Comparison of ENCODE assay signal across 8 cellular contexts in the genomic region with DNA sequence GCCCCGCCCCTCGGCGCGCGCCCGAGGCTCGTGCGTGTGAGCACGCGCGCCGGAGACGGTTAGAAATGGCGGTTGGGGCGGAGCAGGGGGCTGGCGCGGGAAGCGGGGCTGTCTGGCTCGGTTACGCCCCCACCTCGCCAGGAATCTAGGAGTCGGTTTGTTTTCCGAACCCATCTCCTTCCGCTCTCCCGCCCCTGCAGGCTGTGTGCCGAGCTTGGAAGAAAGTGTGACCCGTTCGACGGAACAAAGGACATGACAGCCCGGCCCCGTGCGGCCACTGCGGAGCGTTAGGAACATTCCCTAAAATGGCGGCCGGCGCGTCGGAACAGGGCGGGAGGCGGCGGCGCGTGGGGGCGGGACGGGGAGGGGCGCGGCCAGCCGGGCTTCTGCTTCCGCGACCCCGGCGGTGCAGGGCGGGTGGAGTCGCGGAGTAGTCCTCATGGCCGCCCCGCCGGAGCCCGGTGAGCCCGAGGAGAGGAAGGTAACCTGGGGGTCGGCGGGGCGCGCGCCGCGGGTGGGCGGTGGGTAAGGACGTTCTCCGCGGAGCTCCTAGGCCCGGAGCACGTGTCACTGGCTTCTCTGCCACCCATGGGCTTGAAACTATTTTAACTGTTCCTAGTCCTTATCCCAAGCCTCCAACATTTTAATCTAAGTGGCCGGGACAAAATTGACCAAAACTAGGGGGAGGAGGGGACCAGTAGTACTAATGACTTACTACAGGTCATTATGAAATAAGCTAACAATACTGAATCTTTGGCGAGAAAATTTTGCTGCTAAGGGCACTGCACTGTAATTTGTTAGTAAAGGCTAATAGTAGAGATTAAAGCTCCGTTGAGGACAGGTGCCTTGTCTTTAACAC. TPM values are rescaled to one million over a fixed set of nuclear protein-coding genes. Genes with fewer than 3 reads are reported as not detected.
DNase-seq lines count a peak whose midpoint lies in the region; ATAC-seq, FAIRE-seq and TF ChIP-seq lines count a peak whose summit lies in the region.

A gene with protein sequence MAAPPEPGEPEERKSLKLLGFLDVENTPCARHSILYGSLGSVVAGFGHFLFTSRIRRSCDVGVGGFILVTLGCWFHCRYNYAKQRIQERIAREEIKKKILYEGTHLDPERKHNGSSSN (plus strand): TSS at position 383 of the 859 bp plus-strand sequence. CDS start 57 bp downstream, at position 440.

- 0% methylated on average over 41 to 77 of the region's 77 CpGs for WGBS in psoas muscle, 3 donors

- POLR2A ChIA-PET in T-cell (lab: Charles Lee): interaction anchor here (0.6 to 4.9 kb wide), 22 partner anchors 8 to 183 kb away, joined by 3 to 109 read pairs (median 4); partner anchors contain the start of gene HNRNPU (in 2 of the 2)

- H3K4me3 ChIP-seq in GM12865 (ENCODE audit: low read depth, low read length) (peak within 1 kb of the TSS; percentile 99), psoas muscle (peak within 1 kb of the TSS; percentile 89)

- H3K27me3 Mint-ChIP-seq in T-cell: no peaks in the 10 kb centered on the region

- TF ChIP-seq CTCF in GM12865 (IDR thresholded peaks at IDR 0.05; ENCODE audit: insufficient read depth, low read depth, low read length, missing control alignments): no peak
- TF ChIP-seq CTCF in psoas muscle (IDR thresholded peaks at IDR 0.05): no peak

- peaks cover 39% of the 10 kb centered on the region for H3K4me1 ChIP-seq in psoas muscle

- DNase-seq in GM12865 (ENCODE audit: low read depth) (peak; percentile 97), NCI-H1105 (lab: John Stamatoyannopoulos, UW) (peak; percentile 78), T-cell (peak; percentile 73 to 92 (median 86)), amniotic stem cell (lab: John Stamatoyannopoulos, UW) (peak; percentile 92), left ventricle myocardium superior (peak; percentile 96), psoas muscle (peak; percentile 92 to 96), urothelium cell line (ENCODE audit: low spot score) (peak; percentile 89)

- peak within 1 kb of the TSS; percentile 99 to 100 for H3K27ac Mint-ChIP-seq in T-cell

- H3K36me3 ChIP-seq in psoas muscle (ENCODE audit: insufficient read depth in 1 of 2, low read depth in 1 of 2): peaks cover 0 to 16% of the 10 kb centered on the region in 2 donors

- peaks cover 28% of the 10 kb centered on the region for H3K36me3 Mint-ChIP-seq in T-cell

- CTCF ChIA-PET in T-cell (lab: Charles Lee): interaction anchor here (0.5 to 3.1 kb wide), 16 partner anchors 10 to 207 kb away, joined by 3 to 19 read pairs (median 4); partner anchors contain the start of gene HNRNPU (in 1 of the 2)

- peak within 1 kb of the TSS; percentile 97 for H3K27ac ChIP-seq in psoas muscle

- H3K9me3 Mint-ChIP-seq in T-cell: peaks cover 0 to 4% (median 0%) of the 10 kb centered on the region in 3 donors

- H3K4me1 Mint-ChIP-seq in T-cell: peaks cover 47 to 58% (median 52%) of the 10 kb centered on the region in 3 donors

- H3K9me3 ChIP-seq in psoas muscle: no peaks in the 10 kb centered on the region

- ATAC-seq in HG02588 (IDR thresholded peaks at IDR 0.05; ENCODE audit: unreplicated experiment): peak; percentile 62
- ATAC-seq in T-cell (replicated peaks in 1 of 4): peak; percentile 67 to 77 (median 72)
- peak; percentile 90 for ATAC-seq in left ventricle myocardium superior
- ATAC-seq in psoas muscle: peak; percentile 84 to 86 (median 85)

- H3K27me3 ChIP-seq in psoas muscle (ENCODE audit: insufficient read depth in 3 of 3, low read length in 2 of 3): no peaks in the 10 kb centered on the region

- intact Hi-C loops in left ventricle myocardium superior (cut with micrococcal nuclease) (no loop called here), psoas muscle (cut with DNase I) (loop anchor here (1.0 to 2.0 kb wide), 2 partner anchors 27 to 135 kb away; no protein-coding TSS in a partner anchor)

- H3K4me3 Mint-ChIP-seq in T-cell: peak within 1 kb of the TSS; percentile 86 to 95 (median 86)

- no peak for FAIRE-seq in urothelium cell line (lab: Jason Lieb, UNC)

RNA-seq across cellular contexts. Expression of the gene that starts here (rescaled TPM):
- total RNA-seq in T-cell (10 to 100 TPM; 17.0 to 32.0 (median 27.5) TPM), left ventricle myocardium superior (63.7 TPM), psoas muscle (10 to 100 TPM; 22.6 to 35.8 (median 33.4) TPM)
- 10 to 100 TPM; 53.3 to 76.8 (median 53.5) TPM for polyA plus RNA-seq in psoas muscle

Comparison
In these comparisons a context has a peak if more than half of its experiments do, and no peak if none do; other contexts are left out.
1. Peak in every context shown above with its lines: DNase-seq, ATAC-seq, H3K4me3 ChIP-seq and H3K27ac ChIP-seq.